ENCODE assay signal across 9 cellular contexts in the genomic region with DNA sequence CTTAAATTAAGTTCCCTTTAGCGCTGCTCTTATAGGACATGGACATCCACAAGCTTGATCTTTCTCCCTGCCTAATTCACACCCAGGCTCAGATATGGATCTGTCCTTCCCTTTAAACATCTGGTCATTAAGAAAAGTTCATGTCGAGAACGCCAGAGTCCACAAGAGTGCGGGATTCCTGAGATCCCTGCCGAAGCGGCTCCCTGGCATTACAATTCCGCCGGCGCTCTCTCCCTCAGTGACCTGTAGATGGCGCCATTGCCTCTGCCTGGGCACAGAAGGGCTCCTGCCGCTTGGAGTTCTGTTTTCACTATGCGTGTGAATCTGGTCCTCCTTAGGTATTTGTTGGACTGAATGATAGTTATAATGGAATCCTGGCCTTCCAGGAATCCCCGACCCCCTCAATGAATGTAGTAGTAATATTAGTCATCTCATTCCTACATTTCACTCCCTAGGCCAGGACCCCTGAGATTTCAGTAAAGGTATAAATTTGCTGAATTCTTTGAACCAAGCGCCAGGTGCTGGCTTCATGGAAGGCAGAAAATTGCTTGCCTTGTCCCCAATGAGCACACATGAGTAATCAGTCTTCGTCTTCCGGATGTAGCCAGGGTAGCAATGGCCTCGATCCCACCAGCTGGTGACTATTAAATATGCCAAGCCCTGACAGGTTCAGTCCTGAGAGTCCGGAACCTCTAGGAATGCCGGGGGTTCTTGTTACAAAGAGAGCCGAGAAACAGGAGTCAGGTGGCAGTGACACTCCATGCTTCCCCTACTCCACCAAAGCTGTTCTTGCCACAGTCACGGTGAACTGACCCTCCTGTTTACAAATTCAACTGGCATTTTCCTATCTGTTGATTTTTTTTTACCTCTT. TPM values are rescaled to one million over a fixed set of nuclear protein-coding genes. Genes with fewer than 3 reads are reported as not detected.
DNase-seq lines count a peak whose midpoint lies in the region; ATAC-seq and TF ChIP-seq lines count a peak whose summit lies in the region.
"Had no signal": no experiment of that assay in that cellular context is flagged by ENCODE, and none has a peak within 500 bp of the region (broad histone marks: within the 10 kb centered on the region; RNA-seq: fewer than 3 reads in every experiment).

No MANE protein-coding gene starts in this region.

- H3K4me1 Mint-ChIP-seq in Calu3 (ENCODE audit: low read depth, unreplicated experiment): peaks cover 8% of the 10 kb centered on the region

- no peaks in the 10 kb centered on the region for H3K36me3 Mint-ChIP-seq in Calu3 (ENCODE audit: insufficient read depth, unreplicated experiment)

- peak; percentile 57 for ATAC-seq in HG02642 (IDR thresholded peaks at IDR 0.05; ENCODE audit: poor library complexity, unreplicated experiment)
- no peak for ATAC-seq in GM18519 (IDR thresholded peaks at IDR 0.05; ENCODE audit: low FRiP score, unreplicated experiment)

- no peak overlapping the region for H3K4me3 ChIP-seq in choroid plexus epithelial cell (ENCODE audit: low read depth, low read length)

- H3K27me3 Mint-ChIP-seq in Calu3 (ENCODE audit: unreplicated experiment): peaks cover 85% of the 10 kb centered on the region

- H3K4me3 Mint-ChIP-seq in Calu3 (ENCODE audit: low read depth, unreplicated experiment): no peak overlapping the region

- no peaks in the 10 kb centered on the region for H3K9me3 Mint-ChIP-seq in Calu3 (ENCODE audit: low read depth, unreplicated experiment)

- no TSS peak for BruUV-seq in Calu3 (replicated peaks; lab: Mats Ljungman, UMichigan)

- CTCF ChIA-PET in Calu3 (lab: Charles Lee): no interaction called here

- intact Hi-C loops in Calu3 (cut with micrococcal nuclease; ENCODE audit: unreplicated experiment): loop anchor here (2.0 to 5.0 kb wide), 3 partner anchors 75 to 205 kb away; no protein-coding TSS in a partner anchor

- DNase-seq in Calu3 (peak; percentile 85), NCI-H510A treated with DMSO at 0.1 percent for 48 hours (lab: John Stamatoyannopoulos, UW) (peak; percentile 91), choroid plexus epithelial cell (ENCODE audit: low read depth) (peak; percentile 82), left kidney (ENCODE audit: low read depth, low spot score) (peak; percentile 94)
- DNase-seq in activated CD4-positive, alpha-beta T cell treated with anti-CD3 and anti-CD28 coated beads for 4 hours: peak; percentile 63 to 70
- peak; percentile 72 for DNase-seq in stimulated activated CD4-positive, alpha-beta T cell treated with anti-CD3 and anti-CD28 coated beads, Interleukin-4, amount 100 ng/mL, for 1 hour

- H3K27ac Mint-ChIP-seq in Calu3 (ENCODE audit: unreplicated experiment): no peak overlapping the region

- peak; percentile 89 for TF ChIP-seq CTCF in Calu3 (IDR thresholded peaks at IDR 0.05; ENCODE audit: unreplicated experiment)
- peak; percentile 98 for TF ChIP-seq CTCF in choroid plexus epithelial cell (conservative IDR thresholded peaks at IDR 0.05; ENCODE audit: low read depth, low read length)

RNA-seq across cellular contexts. Expression of gene CD207, which starts 26.4 kb away (rescaled TPM):
- total RNA-seq in Calu3 (2022): not detected in 2 replicates
- total RNA-seq: activated CD8-positive, alpha-beta memory T cell treated with anti-CD3 and anti-CD28 coated beads for 36 hours had no signal

RNA-seq across cellular contexts. Expression of gene VAX2, which starts 38.4 kb away (rescaled TPM):
- total RNA-seq in Calu3 (2022): not detected in 2 replicates
- total RNA-seq: activated CD8-positive, alpha-beta memory T cell treated with anti-CD3 and anti-CD28 coated beads for 36 hours had no signal

RNA-seq across cellular contexts. Expression of gene CLEC4F, which starts 41.6 kb away (rescaled TPM):
- not detected in 2 replicates for total RNA-seq in Calu3 (2022)
- total RNA-seq: activated CD8-positive, alpha-beta memory T cell treated with anti-CD3 and anti-CD28 coated beads for 36 hours had no signal
